Comparison of ENCODE assay signal across 9 cellular contexts in genomic region chr1:92482665-92483441, GRCh38. TPM values are rescaled to one million over a fixed set of nuclear protein-coding genes. Genes with fewer than 3 reads are reported as not detected.
A peak's percentile ranks its signal among the peaks of the same experiment; 100 is the strongest.
DNase-seq lines count a peak whose midpoint lies in the region; ATAC-seq and TF ChIP-seq lines count a peak whose summit lies in the region.
"Had no signal": no experiment of that assay in that cellular context is flagged by ENCODE, and none has a peak within 500 bp of the region (broad histone marks: within the 10 kb centered on the region; RNA-seq: fewer than 3 reads in every experiment).

No MANE protein-coding gene starts in this region.

- H3K18ac ChIP-seq in mesenchymal stem cell (ENCODE audit: low read depth in 1 of 2, low read length in 2 of 2): no peak overlapping the region

- H4K20me1 ChIP-seq in PC-9 (ENCODE audit: insufficient read depth) (no peaks in the 10 kb centered on the region), mammary epithelial cell (ENCODE audit: insufficient read depth, low read length) (peaks cover 6% of the 10 kb centered on the region)

- intact Hi-C loops in PC-9 (cut with micrococcal nuclease; ENCODE audit: unreplicated experiment): no loop called here
- intact Hi-C loops in mammary epithelial cell (cut with micrococcal nuclease): loop anchor here (10.0 kb wide), 1 partner anchor 168 kb away; no protein-coding TSS in a partner anchor
- intact Hi-C loops in upper lobe of right lung (cut with DNase I): no loop called here

- H3K79me1 ChIP-seq in mesenchymal stem cell (replicated peaks; ENCODE audit: low read length, poor library complexity, severe bottlenecking): no peaks in the 10 kb centered on the region

- H3K4me3 ChIP-seq in PC-9 (peak overlapping the region; percentile 78), mammary epithelial cell (replicated peaks in 1 of 3; ENCODE audit: insufficient read depth in 1 of 3, low read depth in 2 of 3, low read length in 3 of 3) (peak overlapping the region in 2 of 3 experiments; percentile 17 to 27), mesenchymal stem cell (ENCODE audit: insufficient read depth in 1 of 2, low read depth in 1 of 2, low read length in 2 of 2) (peak overlapping the region in 1 of 2 experiments; percentile 51), upper lobe of right lung (peak overlapping the region; percentile 55)

- DNase-seq in NCI-H2171 treated with DMSO at 0.1 percent for 48 hours (lab: John Stamatoyannopoulos, UW) (peak; percentile 42), NCI-H2171 (lab: John Stamatoyannopoulos, UW) (no peak), PC-9 (peak in 1 of 2 experiments; percentile 16), mammary epithelial cell (peak; percentile 17), mesenchymal stem cell (no peak), upper lobe of right lung (peak; percentile 64), hippocampal formation (lab: John Stamatoyannopoulos, UW) (no peak)

- TF ChIP-seq CTCF in PC-9 (conservative IDR thresholded peaks at IDR 0.05): no peak
- no peak for TF ChIP-seq CTCF in mammary epithelial cell (conservative IDR thresholded peaks at IDR 0.05 in 1 of 2, IDR thresholded peaks at IDR 0.05 in 1 of 2; ENCODE audit: extremely low read depth in 1 of 2, insufficient read depth in 1 of 2, low read depth in 1 of 2, low read length in 2 of 2)
- TF ChIP-seq CTCF in upper lobe of right lung (IDR thresholded peaks at IDR 0.05): no peak

- H2AK5ac ChIP-seq in mesenchymal stem cell (ENCODE audit: low read length, severe bottlenecking): no peak overlapping the region

- H2BK12ac ChIP-seq in mesenchymal stem cell (ENCODE audit: low read length in 2 of 2): no peak overlapping the region

- H3K79me2 ChIP-seq in PC-9 (ENCODE audit: low read depth): no peaks in the 10 kb centered on the region
- H3K79me2 ChIP-seq in mammary epithelial cell (ENCODE audit: insufficient read depth, low read length): no peaks in the 10 kb centered on the region

- H3K9me3 ChIP-seq in PC-9 (ENCODE audit: insufficient read depth, low read depth) (no peaks in the 10 kb centered on the region), mammary epithelial cell (replicated peaks; ENCODE audit: insufficient read depth, low read length) (peaks cover 4% of the 10 kb centered on the region), mesenchymal stem cell (ENCODE audit: control insufficient read depth, low read length) (no peaks in the 10 kb centered on the region), upper lobe of right lung (no peaks in the 10 kb centered on the region)

- H2BK5ac ChIP-seq in mesenchymal stem cell (ENCODE audit: low read depth, low read length, poor library complexity, severe bottlenecking): no peak overlapping the region

- WGBS in mammary epithelial cell (ENCODE audit: low coverage, missing lambda C conversion rate): 20% methylated on average over 15 of the region's 53 CpGs
- WGBS in mesenchymal stem cell: 4% methylated on average over 48 of the region's 53 CpGs

- H2BK15ac ChIP-seq in mesenchymal stem cell (ENCODE audit: low read depth, poor library complexity, severe bottlenecking): no peak overlapping the region

- peak overlapping the region; percentile 83 for H2AFZ ChIP-seq in PC-9
- peak overlapping the region; percentile 55 for H2AFZ ChIP-seq in mammary epithelial cell (ENCODE audit: low read depth, low read length)
- H2AFZ ChIP-seq in mesenchymal stem cell (ENCODE audit: low read depth, low read length): no peak overlapping the region

- no peak overlapping the region for H3K27ac ChIP-seq in PC-9
- no peak overlapping the region for H3K27ac ChIP-seq in mammary epithelial cell (ENCODE audit: insufficient read depth, low read depth, low read length)
- no peak overlapping the region for H3K27ac ChIP-seq in mesenchymal stem cell (ENCODE audit: low read length, poor library complexity, severe bottlenecking)
- no peak overlapping the region for H3K27ac ChIP-seq in upper lobe of right lung
- H3K27ac ChIP-seq: C4-2B had no signal

- H4K8ac ChIP-seq in mesenchymal stem cell (ENCODE audit: low read length): no peak overlapping the region

- peaks cover 18% of the 10 kb centered on the region; the same call in 1 of the 2 replicates for H3K4me1 ChIP-seq in PC-9 (replicated peaks; ENCODE audit: insufficient read depth)
- peaks cover 58% of the 10 kb centered on the region for H3K4me1 ChIP-seq in mammary epithelial cell (ENCODE audit: insufficient read depth, low read length)
- H3K4me1 ChIP-seq in mesenchymal stem cell (ENCODE audit: control insufficient read depth, insufficient read depth, low read depth, low read length): peaks cover 61% of the 10 kb centered on the region
- H3K4me1 ChIP-seq in upper lobe of right lung: peaks cover 50% of the 10 kb centered on the region

- CTCF ChIA-PET in PC-9 (lab: Charles Lee): interaction anchor here (0.6 kb wide), 1 partner anchor 34 kb away, joined by 3 read pairs; no protein-coding TSS in a partner anchor
- CTCF ChIA-PET in mammary epithelial cell (lab: Charles Lee; ENCODE audit: low non-redundant PET): no interaction called here

- H3K14ac ChIP-seq in mesenchymal stem cell (ENCODE audit: low read length in 2 of 2): no peak overlapping the region

- ATAC-seq in upper lobe of right lung: no peak
- ATAC-seq in HG03521 (IDR thresholded peaks at IDR 0.05; ENCODE audit: unreplicated experiment): no peak

- no peak overlapping the region for H3K9ac ChIP-seq in mammary epithelial cell (ENCODE audit: insufficient read depth, low read length)
- H3K9ac ChIP-seq in mesenchymal stem cell (ENCODE audit: low read length): no peak overlapping the region

- no peaks in the 10 kb centered on the region for H3K9me2 ChIP-seq in PC-9 (ENCODE audit: insufficient read depth)

- in situ Hi-C loops in mammary epithelial cell (cut with MboI; ENCODE audit: low sequenced_read_pairs in 2 of 2): no loop called here

- no peak overlapping the region for H2BK120ac ChIP-seq in mesenchymal stem cell (ENCODE audit: low read depth, low read length)

- no peaks in the 10 kb centered on the region for H3F3A ChIP-seq in PC-9 (ENCODE audit: insufficient read depth, low read depth)

- dilution Hi-C loops in mammary epithelial cell (cut with HindIII; ENCODE audit: low sequenced_read_pairs): no loop called here

- peak overlapping the region; percentile 93 for H3K4me2 ChIP-seq in PC-9
- peak overlapping the region; percentile 90 for H3K4me2 ChIP-seq in mammary epithelial cell (ENCODE audit: insufficient read depth, low read depth, low read length)
- peak overlapping the region; percentile 48 for H3K4me2 ChIP-seq in mesenchymal stem cell (ENCODE audit: low read length, poor library complexity, severe bottlenecking)

- H3K36me3 ChIP-seq in PC-9 (ENCODE audit: low read depth) (no peaks in the 10 kb centered on the region), mammary epithelial cell (ENCODE audit: insufficient read depth, low read length) (no peaks in the 10 kb centered on the region), mesenchymal stem cell (ENCODE audit: control insufficient read depth in 1 of 2, insufficient read depth in 2 of 2, low read depth in 1 of 2, low read length in 2 of 2) (peaks cover 0 to 4% of the 10 kb centered on the region in 2 experiments), upper lobe of right lung (peaks cover 4% of the 10 kb centered on the region)

- peak overlapping the region in 1 of 2 experiments; percentile 77 for H3K23ac ChIP-seq in mesenchymal stem cell (ENCODE audit: low read length in 2 of 2)

- POLR2A ChIA-PET in PC-9 (lab: Charles Lee; ENCODE audit: unreplicated experiment): interaction anchor here (0.6 to 0.8 kb wide), 2 partner anchors 15 to 81 kb away, joined by 3 to 37 read pairs; no protein-coding TSS in a partner anchor

- no peak overlapping the region for H4K91ac ChIP-seq in mesenchymal stem cell (ENCODE audit: low read length)

- no TSS peak for BruUV-seq in PC-9 (replicated peaks; lab: Mats Ljungman, UMichigan)
- no TSS peak for BruUV-seq in mammary epithelial cell (replicated peaks; lab: Mats Ljungman, UMichigan)

- H3K4ac ChIP-seq in mesenchymal stem cell (ENCODE audit: low read depth in 1 of 2, low read length in 2 of 2): no peak overlapping the region

- peaks cover 37% of the 10 kb centered on the region; the same call in 1 of the 2 replicates for H3K27me3 ChIP-seq in PC-9 (ENCODE audit: insufficient read depth, low read depth)
- peaks cover 67% of the 10 kb centered on the region for H3K27me3 ChIP-seq in mammary epithelial cell (ENCODE audit: insufficient read depth, low read length)
- peaks cover 90 to 97% of the 10 kb centered on the region in 2 experiments for H3K27me3 ChIP-seq in mesenchymal stem cell (ENCODE audit: control insufficient read depth in 1 of 2, insufficient read depth in 1 of 2, low read length in 2 of 2)
- H3K27me3 ChIP-seq in upper lobe of right lung: peaks cover 82% of the 10 kb centered on the region

RNA-seq across cellular contexts. Expression of gene GFI1, which starts 3.9 kb away (rescaled TPM):
- total RNA-seq in PC-9 (2021) (0.35 and 0.53 TPM in 2 replicates), mammary epithelial cell (under 1 TPM; under 0.01 to 0.54 TPM), upper lobe of right lung (5.4 TPM)
- 0.43 TPM for polyA plus RNA-seq in mammary epithelial cell
- 0.62 TPM for polyA minus RNA-seq in mammary epithelial cell
- polyA plus RNA-seq in mesenchymal stem cell (2013, experiment 1 of 2): 0.10 TPM
- polyA plus RNA-seq in mesenchymal stem cell (2013, experiment 2 of 2): 0.05 TPM

Comparison
In these comparisons a context has a peak if more than half of its experiments do, and no peak if none do; other contexts are left out.
1. DNase-seq: peak in NCI-H2171 treated with DMSO at 0.1 percent for 48 hours (single experiment), mammary epithelial cell (single experiment) and upper lobe of right lung (single experiment); none in NCI-H2171 (single experiment), mesenchymal stem cell (single experiment) and hippocampal formation (0 of 2).
2. Peak in every context shown above with its lines, with median percentiles within 50 percentile points of each other: H3K4me2 ChIP-seq.